In genomic region chr19:10603873-10604459, GRCh38 we compare ENCODE assay signal across 8 cellular contexts. TPM values are rescaled to one million over a fixed set of nuclear protein-coding genes. Genes with fewer than 3 reads are reported as not detected.
DNase-seq lines count a peak whose midpoint lies in the region; ATAC-seq and TF ChIP-seq lines count a peak whose summit lies in the region.

No MANE protein-coding gene starts in this region.

- H3K27ac ChIP-seq in GM23338 (ENCODE audit: low read depth) (0 out of 2 replicates have a peak overlapping the region, but pooled peaks have one; percentile 59), cingulate gyrus (ENCODE audit: low read depth, low read length) (peak overlapping the region; percentile 95)
- peak overlapping the region; percentile 100 for H3K27ac ChIP-seq in naive thymus-derived CD4-positive, alpha-beta T cell (ENCODE audit: low read depth, low read length)

- peaks cover 19% of the 10 kb centered on the region; the same call in 1 of the 2 replicates for H3F3A ChIP-seq in GM23338 (replicated peaks; ENCODE audit: low read depth)

- ATAC-seq in GM23338: no peak
- peak; percentile 43 for ATAC-seq in naive thymus-derived CD4-positive, alpha-beta T cell

- H4K20me1 ChIP-seq in GM23338 (replicated peaks; ENCODE audit: insufficient read depth): no peaks in the 10 kb centered on the region

- peaks cover 17% of the 10 kb centered on the region for H3K4me1 Mint-ChIP-seq in GM23338
- peaks cover 19% of the 10 kb centered on the region for H3K4me1 Mint-ChIP-seq in T-helper 1 cell treated with Interleukin-12 subunit alpha and Interleukin-12 subunit beta and Interleukin-4 antibody, amounts not matched to agents 30 μg/mL and 1 μg/mL, for 36 hours (ENCODE audit: low read depth)
- H3K4me1 Mint-ChIP-seq in naive thymus-derived CD4-positive, alpha-beta T cell: peaks cover 18 to 42% (median 35%) of the 10 kb centered on the region in 7 donors

- no peaks in the 10 kb centered on the region; the same call in 2 of the 3 replicates for H3K36me3 Mint-ChIP-seq in GM23338 (ENCODE audit: low read depth)
- peaks cover 6% of the 10 kb centered on the region for H3K36me3 Mint-ChIP-seq in T-helper 1 cell treated with Interleukin-12 subunit alpha and Interleukin-12 subunit beta and Interleukin-4 antibody, amounts not matched to agents 30 μg/mL and 1 μg/mL, for 36 hours (ENCODE audit: low read depth)
- peaks cover 0 to 9% (median 6%) of the 10 kb centered on the region in 5 donors for H3K36me3 Mint-ChIP-seq in naive thymus-derived CD4-positive, alpha-beta T cell

- H3K36me3 ChIP-seq in GM23338 (ENCODE audit: insufficient read depth): no peaks in the 10 kb centered on the region
- H3K36me3 ChIP-seq in naive thymus-derived CD4-positive, alpha-beta T cell (ENCODE audit: control insufficient read depth in 2 of 3, insufficient read depth in 3 of 3, low read length in 3 of 3): peaks cover 0 to 9% (median 0%) of the 10 kb centered on the region in 3 experiments

- peak overlapping the region; percentile 93 for H3K4me3 ChIP-seq in AG10803 (ENCODE audit: low read length)
- peak overlapping the region; percentile 93 for H3K4me3 ChIP-seq in GM23338
- H3K4me3 ChIP-seq in naive thymus-derived CD4-positive, alpha-beta T cell (ENCODE audit: low read length): peak overlapping the region; percentile 92

- H3K9me2 ChIP-seq in GM23338 (ENCODE audit: insufficient read depth): no peaks in the 10 kb centered on the region

- POLR2A ChIA-PET in naive thymus-derived CD4-positive, alpha-beta T cell (lab: Charles Lee): interaction anchor here (0.7 to 13.4 kb wide), 25 partner anchors 7 to 508 kb away, joined by 3 to 190 read pairs (median 5); partner anchors contain the start of genes ATG4D, CDKN2D, DNM2 and ICAM1

- H2AFZ ChIP-seq in GM23338: no peak overlapping the region

- H3K4me1 ChIP-seq in GM23338 (ENCODE audit: insufficient read depth): peaks cover 12% of the 10 kb centered on the region
- H3K4me1 ChIP-seq in naive thymus-derived CD4-positive, alpha-beta T cell (ENCODE audit: control insufficient read depth in 2 of 2, insufficient read depth in 2 of 2, low read length in 2 of 2): peaks cover 15 to 20% of the 10 kb centered on the region in 2 donors

- no peaks in the 10 kb centered on the region for H3K9me3 Mint-ChIP-seq in GM23338
- no peaks in the 10 kb centered on the region for H3K9me3 Mint-ChIP-seq in T-helper 1 cell treated with Interleukin-12 subunit alpha and Interleukin-12 subunit beta and Interleukin-4 antibody, amounts not matched to agents 30 μg/mL and 1 μg/mL, for 36 hours
- H3K9me3 Mint-ChIP-seq in naive thymus-derived CD4-positive, alpha-beta T cell: peaks cover 0 to 2% (median 0%) of the 10 kb centered on the region in 11 donors

- CTCF ChIA-PET in naive thymus-derived CD4-positive, alpha-beta T cell (lab: Charles Lee): interaction anchor here (0.6 to 5.3 kb wide), 5 partner anchors 23 to 177 kb away, joined by 3 to 27 read pairs (median 3); no protein-coding TSS in a partner anchor

- H3K27ac Mint-ChIP-seq in GM23338: peak overlapping the region; percentile 25; the same call in 1 of the 2 replicates
- H3K27ac Mint-ChIP-seq in T-helper 1 cell treated with Interleukin-12 subunit alpha and Interleukin-12 subunit beta and Interleukin-4 antibody, amounts not matched to agents 30 μg/mL and 1 μg/mL, for 36 hours: peak overlapping the region; percentile 100
- peak overlapping the region; percentile 94 to 100 (median 100) for H3K27ac Mint-ChIP-seq in naive thymus-derived CD4-positive, alpha-beta T cell

- H3K79me2 ChIP-seq in GM23338 (replicated peaks; ENCODE audit: insufficient read depth): peaks cover 13% of the 10 kb centered on the region

- no peaks in the 10 kb centered on the region for H3K27me3 ChIP-seq in GM23338 (ENCODE audit: insufficient read depth)
- H3K27me3 ChIP-seq in naive thymus-derived CD4-positive, alpha-beta T cell (ENCODE audit: control insufficient read depth in 2 of 2, insufficient read depth in 2 of 2, low read length in 2 of 2): no peaks in the 10 kb centered on the region

- intact Hi-C loops in naive thymus-derived CD4-positive, alpha-beta T cell (cut with micrococcal nuclease): loop anchor here (1.0 to 2.0 kb wide), 9 partner anchors 11 to 267 kb away; partner anchors contain the start of genes CARM1 (in 1 of the 2) and ILF3 (in 1 of the 2)
- intact Hi-C loops in head of caudate nucleus (cut with DNase I): no loop called here

- peaks cover 4% of the 10 kb centered on the region for H3K27me3 Mint-ChIP-seq in GM23338 (ENCODE audit: insufficient read depth, low read depth, poor library complexity)
- no peaks in the 10 kb centered on the region for H3K27me3 Mint-ChIP-seq in T-helper 1 cell treated with Interleukin-12 subunit alpha and Interleukin-12 subunit beta and Interleukin-4 antibody, amounts not matched to agents 30 μg/mL and 1 μg/mL, for 36 hours (ENCODE audit: low read depth)
- H3K27me3 Mint-ChIP-seq in naive thymus-derived CD4-positive, alpha-beta T cell: peaks cover 0 to 12% (median 0%) of the 10 kb centered on the region in 5 donors

- TF ChIP-seq CTCF in AG10803 (conservative IDR thresholded peaks at IDR 0.05; ENCODE audit: low read length): no peak
- TF ChIP-seq CTCF in GM23338 (conservative IDR thresholded peaks at IDR 0.05; ENCODE audit: low read depth in 2 of 2): no peak

- peak overlapping the region; percentile 83 for H3K4me3 Mint-ChIP-seq in GM23338
- peak overlapping the region; percentile 99 for H3K4me3 Mint-ChIP-seq in T-helper 1 cell treated with Interleukin-12 subunit alpha and Interleukin-12 subunit beta and Interleukin-4 antibody, amounts not matched to agents 30 μg/mL and 1 μg/mL, for 36 hours
- H3K4me3 Mint-ChIP-seq in naive thymus-derived CD4-positive, alpha-beta T cell: peak overlapping the region; percentile 97 to 100 (median 99)

- H3K4me2 ChIP-seq in GM23338: peak overlapping the region; percentile 100

- no peaks in the 10 kb centered on the region for H3K9me3 ChIP-seq in naive thymus-derived CD4-positive, alpha-beta T cell (ENCODE audit: control insufficient read depth in 2 of 3, low read length in 3 of 3)

- DNase-seq in AG10803 (ENCODE audit: low read depth): peak; percentile 34
- DNase-seq in GM23338 (ENCODE audit: low spot score): no peak
- DNase-seq in naive thymus-derived CD4-positive, alpha-beta T cell: peak in 8 of 9 donors; percentile 25 to 77 (median 66)
- DNase-seq in NCI-H345 treated with DMSO at 0.1 percent for 48 hours (lab: John Stamatoyannopoulos, UW; ENCODE audit: unreplicated experiment): no peak
- no peak for DNase-seq in head of caudate nucleus
- DNase-seq in glomerular visceral epithelial cell (ENCODE audit: extremely low spot score): no peak

RNA-seq across cellular contexts. Expression of gene AP1M2, which starts 16.9 kb away (rescaled TPM):
- total RNA-seq in GM23338 (2014; rRNA removed; shearing (Covaris generic)): 158 and 165 TPM in 2 replicates
- 128 and 141 TPM in 2 replicates for polyA plus RNA-seq in GM23338 (2016; fragmentation: Nextera tagmentation; extraction: Ambion mirVana)
- total RNA-seq in naive thymus-derived CD4-positive, alpha-beta T cell: not detected
- polyA plus RNA-seq in naive thymus-derived CD4-positive, alpha-beta T cell: not detected

RNA-seq across cellular contexts. Expression of gene SLC44A2, which starts 21.4 kb away (rescaled TPM):
- 62.2 and 65.0 TPM in 2 replicates for total RNA-seq in GM23338 (2014; rRNA removed; shearing (Covaris generic))
- polyA plus RNA-seq in GM23338 (2016; fragmentation: Nextera tagmentation; extraction: Ambion mirVana): 41.2 and 43.2 TPM in 2 replicates
- 100 to 1,000 TPM; 148 to 272 (median 194) TPM for total RNA-seq in naive thymus-derived CD4-positive, alpha-beta T cell
- polyA plus RNA-seq in naive thymus-derived CD4-positive, alpha-beta T cell: 100 to 1,000 TPM; 216 to 375 TPM

RNA-seq across cellular contexts. Expression of gene CDKN2D, which starts 35.2 kb away (rescaled TPM):
- total RNA-seq in GM23338 (2014; rRNA removed; shearing (Covaris generic)): 1.4 and 3.2 TPM in 2 replicates
- polyA plus RNA-seq in GM23338 (2016; fragmentation: Nextera tagmentation; extraction: Ambion mirVana): 4.0 and 5.8 TPM in 2 replicates
- 10 to 100 TPM; 20.5 to 73.9 (median 47.5) TPM for total RNA-seq in naive thymus-derived CD4-positive, alpha-beta T cell
- polyA plus RNA-seq in naive thymus-derived CD4-positive, alpha-beta T cell: 100 to 1,000 TPM in 1 of 2 donors, 10 to 100 TPM in 1; 72.9 to 102 TPM

RNA-seq across cellular contexts. Expression of gene KRI1, which starts 38.2 kb away (rescaled TPM):
- total RNA-seq in GM23338 (2014; rRNA removed; shearing (Covaris generic)): 23.8 and 25.0 TPM in 2 replicates
- polyA plus RNA-seq in GM23338 (2016; fragmentation: Nextera tagmentation; extraction: Ambion mirVana): 43.2 and 48.8 TPM in 2 replicates
- 10 to 100 TPM; 48.4 to 84.1 (median 60.4) TPM for total RNA-seq in naive thymus-derived CD4-positive, alpha-beta T cell
- 10 to 100 TPM; 13.7 to 47.6 TPM for polyA plus RNA-seq in naive thymus-derived CD4-positive, alpha-beta T cell

RNA-seq across cellular contexts. Expression of gene ILF3, which starts 50.2 kb away (rescaled TPM):
- 544 and 573 TPM in 2 replicates for total RNA-seq in GM23338 (2014; rRNA removed; shearing (Covaris generic))
- polyA plus RNA-seq in GM23338 (2016; fragmentation: Nextera tagmentation; extraction: Ambion mirVana): 616 and 625 TPM in 2 replicates
- 100 to 1,000 TPM; 346 to 515 (median 368) TPM for total RNA-seq in naive thymus-derived CD4-positive, alpha-beta T cell
- polyA plus RNA-seq in naive thymus-derived CD4-positive, alpha-beta T cell: 10 to 100 TPM; 91.0 to 99.9 TPM

Comparison
In these comparisons a context has a peak if more than half of its experiments do, and no peak if none do; other contexts are left out.
1. DNase-seq: peak in AG10803 (single experiment) and naive thymus-derived CD4-positive, alpha-beta T cell (8 of 9); none in GM23338 (single experiment), NCI-H345 treated with DMSO at 0.1 percent for 48 hours (single experiment), head of caudate nucleus (0 of 42) and glomerular visceral epithelial cell (single experiment).
2. H3K27ac Mint-ChIP-seq: peak in every context shown above with its lines; median percentile 100 in T-helper 1 cell treated with Interleukin-12 subunit alpha and Interleukin-12 subunit beta and Interleukin-4 antibody, amounts not matched to agents 30 μg/mL and 1 μg/mL, for 36 hours; 100 in naive thymus-derived CD4-positive, alpha-beta T cell; 25 in GM23338.
3. RNA of gene AP1M2, which starts 16.9 kb away (total RNA-seq): 158 to 165 TPM in GM23338; not detected in naive thymus-derived CD4-positive, alpha-beta T cell; every median in the first group is over 100 times any median in the second.
4. Peak in every context shown above with its lines, with median percentiles within 50 percentile points of each other: H3K4me3 ChIP-seq, H3K27ac ChIP-seq and H3K4me3 Mint-ChIP-seq.